In genomic region chr1:27000092-27000816, GRCh38 we compare ENCODE assay signal across 15 cellular contexts. TPM values are rescaled to one million over a fixed set of nuclear protein-coding genes. Genes with fewer than 3 reads are reported as not detected.
A peak's percentile ranks its signal among the peaks of the same experiment; 100 is the strongest.
DNase-seq lines count a peak whose midpoint lies in the region; ATAC-seq and TF ChIP-seq lines count a peak whose summit lies in the region.
"Had no signal": no experiment of that assay in that cellular context is flagged by ENCODE, and none has a peak within 500 bp of the region (broad histone marks: within the 10 kb centered on the region; RNA-seq: fewer than 3 reads in every experiment).

No MANE protein-coding gene starts in this region.

- H3K36me3 ChIP-seq in adrenal gland (replicated peaks in 1 of 2) (no peaks in the 10 kb centered on the region), iPS-18a (ENCODE audit: control insufficient read depth, low read depth, low read length) (peaks cover 28% of the 10 kb centered on the region), sigmoid colon (peaks cover 0 to 18% (median 1%) of the 10 kb centered on the region in 4 donors)

- CTCF ChIA-PET in Calu3 (lab: Charles Lee), result no interaction called here

- DNase-seq in Calu3 (no peak), adrenal gland (no peak), sigmoid colon (no peak)
- DNase-seq in stimulated activated naive B cell treated with anti-CD40 and anti-IgM and Interleukin-4, amounts not matched to agents 10 μg/mL and 1 μg/mL and 100 μg/mL, for 72 hours, result no peak
- DNase-seq: activated CD4-positive, alpha-beta T cell treated with anti-CD3 and anti-CD28 coated beads, Interleukin-2, amount 50 U/mL, for 48 hours; activated naive CD4-positive, alpha-beta T cell treated with anti-CD3 and anti-CD28 coated beads, Interleukin-2, amount 50 U/mL, for 16 hours; CD4-positive, CD25-positive, alpha-beta regulatory T cell; effector memory CD8-positive, alpha-beta T cell; immature natural killer cell; NCI-H1092 treated with DMSO at 0.1 percent for 48 hours; T-helper 1 cell had no signal

- peak overlapping the region; percentile 55 for H3K9ac ChIP-seq in iPS-18a (ENCODE audit: low read length)

- no peaks in the 10 kb centered on the region for H3K9me3 Mint-ChIP-seq in Calu3 (ENCODE audit: low read depth, unreplicated experiment)
- no peaks in the 10 kb centered on the region for H3K9me3 Mint-ChIP-seq in activated T-helper 17 cell treated with anti-CD3 and anti-CD28 coated beads, Interleukin-2, amount 50 U/mL, for 72 hours
- no peaks in the 10 kb centered on the region for H3K9me3 Mint-ChIP-seq in stimulated activated naive B cell treated with anti-CD40 and anti-IgM and Interleukin-4, amounts not matched to agents 10 μg/mL and 1 μg/mL and 100 μg/mL, for 72 hours
- H3K9me3 Mint-ChIP-seq: CD4-positive, CD25-positive, alpha-beta regulatory T cell; effector memory CD8-positive, alpha-beta T cell; immature natural killer cell had no signal

- H3K9me3 ChIP-seq in adrenal gland (replicated peaks in 1 of 3) (no peaks in the 10 kb centered on the region), iPS-18a (ENCODE audit: control insufficient read depth, low read depth, low read length) (no peaks in the 10 kb centered on the region), sigmoid colon (no peaks in the 10 kb centered on the region)

- H3K27me3 ChIP-seq in adrenal gland (no peaks in the 10 kb centered on the region), iPS-18a (ENCODE audit: control insufficient read depth, insufficient read depth, low read length) (peaks cover under 1% of the 10 kb centered on the region), sigmoid colon (no peaks in the 10 kb centered on the region)

- peaks cover 0 to 18% of the 10 kb centered on the region in 2 donors for H3K4me1 ChIP-seq in adrenal gland (replicated peaks in 1 of 2)
- peaks cover 62% of the 10 kb centered on the region for H3K4me1 ChIP-seq in iPS-18a (ENCODE audit: control insufficient read depth, low read depth, low read length)
- H3K4me1 ChIP-seq in sigmoid colon, result peaks cover 0 to 97% (median 94%) of the 10 kb centered on the region in 4 donors

- peak in 1 of 4 donors; percentile 62 for TF ChIP-seq EP300 in sigmoid colon (IDR thresholded peaks at IDR 0.05)

- H3K4me3 Mint-ChIP-seq in Calu3 (ENCODE audit: low read depth, unreplicated experiment), result no peak overlapping the region
- H3K4me3 Mint-ChIP-seq in activated T-helper 17 cell treated with anti-CD3 and anti-CD28 coated beads, Interleukin-2, amount 50 U/mL, for 72 hours, result no peak overlapping the region
- peak overlapping the region in 1 of 2 donors; percentile 37 for H3K4me3 Mint-ChIP-seq in stimulated activated naive B cell treated with anti-CD40 and anti-IgM and Interleukin-4, amounts not matched to agents 10 μg/mL and 1 μg/mL and 100 μg/mL, for 72 hours
- H3K4me3 Mint-ChIP-seq: CD4-positive, CD25-positive, alpha-beta regulatory T cell; effector memory CD8-positive, alpha-beta T cell; immature natural killer cell had no signal

- H3K27me3 Mint-ChIP-seq in Calu3 (ENCODE audit: unreplicated experiment), result no peaks in the 10 kb centered on the region
- H3K27me3 Mint-ChIP-seq in activated T-helper 17 cell treated with anti-CD3 and anti-CD28 coated beads, Interleukin-2, amount 50 U/mL, for 72 hours, result peaks cover 5% of the 10 kb centered on the region
- peaks cover 19 to 23% of the 10 kb centered on the region in 2 donors for H3K27me3 Mint-ChIP-seq in stimulated activated naive B cell treated with anti-CD40 and anti-IgM and Interleukin-4, amounts not matched to agents 10 μg/mL and 1 μg/mL and 100 μg/mL, for 72 hours

- ATAC-seq in HG03095 (IDR thresholded peaks at IDR 0.05; ENCODE audit: unreplicated experiment) (no peak), GM21447 (IDR thresholded peaks at IDR 0.05; ENCODE audit: unreplicated experiment) (no peak)
- no peak for ATAC-seq in activated T-helper 17 cell treated with anti-CD3 and anti-CD28 coated beads, Interleukin-2, amount 50 U/mL, for 72 hours (replicated peaks)
- no peak for ATAC-seq in stimulated activated naive B cell treated with anti-CD40 and anti-IgM and Interleukin-4, amounts not matched to agents 10 μg/mL and 1 μg/mL and 100 μg/mL, for 72 hours (replicated peaks)
- ATAC-seq: effector memory CD8-positive, alpha-beta T cell had no signal

- TF ChIP-seq CTCF in Calu3 (IDR thresholded peaks at IDR 0.05; ENCODE audit: unreplicated experiment) (no peak), adrenal gland (IDR thresholded peaks at IDR 0.05) (no peak), sigmoid colon (IDR thresholded peaks at IDR 0.05) (no peak)

- peaks cover 97% of the 10 kb centered on the region for H3K36me3 Mint-ChIP-seq in Calu3 (ENCODE audit: insufficient read depth, unreplicated experiment)
- H3K36me3 Mint-ChIP-seq in activated T-helper 17 cell treated with anti-CD3 and anti-CD28 coated beads, Interleukin-2, amount 50 U/mL, for 72 hours (ENCODE audit: low read depth), result no peaks in the 10 kb centered on the region
- H3K36me3 Mint-ChIP-seq in stimulated activated naive B cell treated with anti-CD40 and anti-IgM and Interleukin-4, amounts not matched to agents 10 μg/mL and 1 μg/mL and 100 μg/mL, for 72 hours, result no peaks in the 10 kb centered on the region
- H3K36me3 Mint-ChIP-seq: CD4-positive, CD25-positive, alpha-beta regulatory T cell; immature natural killer cell had no signal

- H3K4me3 ChIP-seq in adrenal gland, result no peak overlapping the region
- H3K4me3 ChIP-seq in iPS-18a (ENCODE audit: low read length), result peak overlapping the region; percentile 19
- no peak overlapping the region for H3K4me3 ChIP-seq in sigmoid colon

- BruUV-seq in Calu3 (replicated peaks; lab: Mats Ljungman, UMichigan), result TSS peak; percentile 6

- H3K27ac Mint-ChIP-seq in Calu3 (ENCODE audit: unreplicated experiment), result peak overlapping the region; percentile 91
- no peak overlapping the region for H3K27ac Mint-ChIP-seq in activated T-helper 17 cell treated with anti-CD3 and anti-CD28 coated beads, Interleukin-2, amount 50 U/mL, for 72 hours
- no peak overlapping the region for H3K27ac Mint-ChIP-seq in stimulated activated naive B cell treated with anti-CD40 and anti-IgM and Interleukin-4, amounts not matched to agents 10 μg/mL and 1 μg/mL and 100 μg/mL, for 72 hours
- H3K27ac Mint-ChIP-seq: CD4-positive, CD25-positive, alpha-beta regulatory T cell; effector memory CD8-positive, alpha-beta T cell; immature natural killer cell had no signal

- intact Hi-C loops in Calu3 (cut with micrococcal nuclease; ENCODE audit: unreplicated experiment), result no loop called here
- intact Hi-C loops in adrenal gland (cut with DNase I), result no loop called here
- intact Hi-C loops in sigmoid colon (cut with DNase I), result no loop called here

- no peak for TF ChIP-seq POLR2A in adrenal gland (IDR thresholded peaks at IDR 0.05)
- TF ChIP-seq POLR2A in sigmoid colon (IDR thresholded peaks at IDR 0.05), result no peak

- peak overlapping the region in 3 of 5 donors; percentile 34 to 87 (median 56) for H3K27ac ChIP-seq in adrenal gland
- H3K27ac ChIP-seq in iPS-18a (ENCODE audit: low read length), result peak overlapping the region; percentile 79
- peak overlapping the region; percentile 91 to 98 (median 97) for H3K27ac ChIP-seq in sigmoid colon

- 77 to 88% (median 81%) methylated on average over 9 of the region's 9 CpGs for WGBS in adrenal gland, 4 donors
- 82 to 84% methylated on average over 9 of the region's 9 CpGs for WGBS in sigmoid colon, 2 donors

- H3K4me1 Mint-ChIP-seq in Calu3 (ENCODE audit: low read depth, unreplicated experiment), result peaks cover 23% of the 10 kb centered on the region
- H3K4me1 Mint-ChIP-seq in activated T-helper 17 cell treated with anti-CD3 and anti-CD28 coated beads, Interleukin-2, amount 50 U/mL, for 72 hours, result no peaks in the 10 kb centered on the region
- peaks cover 21 to 35% of the 10 kb centered on the region in 2 donors for H3K4me1 Mint-ChIP-seq in stimulated activated naive B cell treated with anti-CD40 and anti-IgM and Interleukin-4, amounts not matched to agents 10 μg/mL and 1 μg/mL and 100 μg/mL, for 72 hours

RNA-seq across cellular contexts. Expression of gene TRNP1, which starts 6.8 kb away (rescaled TPM):
- 195 and 277 TPM in 2 replicates for total RNA-seq in Calu3 (2022)
- total RNA-seq in adrenal gland, result 10 to 100 TPM in 3 of 8 donors, 1 to 10 TPM in 5; 3.9 to 27.8 (median 6.5) TPM
- 10 to 100 TPM in 1 of 3 donors, 1 to 10 TPM in 2; 4.6 to 11.1 (median 9.0) TPM for polyA plus RNA-seq in adrenal gland
- 10 to 100 TPM; 15.5 to 29.6 (median 20.2) TPM for total RNA-seq in sigmoid colon
- 10 to 100 TPM in 1 of 3 donors, 1 to 10 TPM in 2; 3.0 to 10.8 (median 4.3) TPM for polyA plus RNA-seq in sigmoid colon
- not detected for total RNA-seq in activated T-helper 17 cell treated with anti-CD3 and anti-CD28 coated beads, Interleukin-2, amount 50 U/mL, for 72 hours
- total RNA-seq: CD4-positive, CD25-positive, alpha-beta regulatory T cell had no signal
- polyA plus RNA-seq: CD4-positive, CD25-positive, alpha-beta regulatory T cell; immature natural killer cell had no signal

RNA-seq across cellular contexts. Expression of gene TENT5B, which starts 12.4 kb away (rescaled TPM):
- total RNA-seq in Calu3 (2022) (0.59 and 1.0 TPM in 2 replicates), adrenal gland (1 to 10 TPM in 4 of 8 donors, under 1 TPM in 4; 0.55 to 7.1 (median 1.00) TPM), sigmoid colon (100 to 1,000 TPM in 2 of 4 donors, 10 to 100 TPM in 2; 24.0 to 111 (median 86.4) TPM)
- polyA plus RNA-seq in adrenal gland (1 to 10 TPM in 2 of 3 donors, under 1 TPM in 1; 0.51 to 2.8 (median 1.2) TPM), sigmoid colon (1 to 10 TPM in 1 of 3 donors, under 1 TPM in 1, not detected in 1; 0.60 to 5.7 TPM)
- not detected for total RNA-seq in activated T-helper 17 cell treated with anti-CD3 and anti-CD28 coated beads, Interleukin-2, amount 50 U/mL, for 72 hours
- total RNA-seq: CD4-positive, CD25-positive, alpha-beta regulatory T cell had no signal
- polyA plus RNA-seq: CD4-positive, CD25-positive, alpha-beta regulatory T cell; immature natural killer cell had no signal

RNA-seq across cellular contexts. Expression of gene KDF1, which starts 40.0 kb away (rescaled TPM):
- 18.9 and 19.4 TPM in 2 replicates for total RNA-seq in Calu3 (2022)
- total RNA-seq in adrenal gland, result 1 to 10 TPM in 6 of 8 donors, under 1 TPM in 2; 0.53 to 4.0 (median 1.5) TPM
- under 1 TPM; 0.15 to 0.56 (median 0.54) TPM for polyA plus RNA-seq in adrenal gland
- total RNA-seq in sigmoid colon, result not detected
- polyA plus RNA-seq in sigmoid colon, result 10 to 100 TPM; 15.0 to 26.8 (median 20.4) TPM
- total RNA-seq in activated T-helper 17 cell treated with anti-CD3 and anti-CD28 coated beads, Interleukin-2, amount 50 U/mL, for 72 hours, result not detected

Comparison
In these comparisons a context has a peak if more than half of its experiments do, and no peak if none do; other contexts are left out.
1. RNA of gene TRNP1, which starts 6.8 kb away (total RNA-seq): 195 to 277 TPM in Calu3, 15.5 to 29.6 TPM in sigmoid colon and 3.9 to 27.8 TPM in adrenal gland; not detected in activated T-helper 17 cell treated with anti-CD3 and anti-CD28 coated beads, Interleukin-2, amount 50 U/mL, for 72 hours; every median in the first group is over 4 times any median in the second.
2. Peak in every context shown above with its lines, with median percentiles within 50 percentile points of each other: H3K27ac ChIP-seq.